ENCODE assay signal across 1 cellular context in genomic region chr5:38731461-38731860, GRCh38.
TF ChIP-seq lines count a peak whose summit lies in the region.

No MANE protein-coding gene starts in this region.

TF ChIP-seq in A549, 52 proteins besides CTCF, POLR2A, EP300 and RAD21:
- no peak for TF ChIP-seq HOXB13 (CRISPR knock-in tag; IDR thresholded peaks at IDR 0.05; ENCODE audit: low read depth)
- TF ChIP-seq ZSCAN20 (CRISPR knock-in tag; IDR thresholded peaks at IDR 0.05) = no peak
- no peak for TF ChIP-seq FOSB (CRISPR knock-in tag; IDR thresholded peaks at IDR 0.05)
- peak; percentile 85 for TF ChIP-seq MAFK (IDR thresholded peaks at IDR 0.05; ENCODE audit: partially characterized antibody)
- TF ChIP-seq PBX3 (IDR thresholded peaks at IDR 0.05) = no peak
- TF ChIP-seq CHD4 (IDR thresholded peaks at IDR 0.05; ENCODE audit: borderline replicate concordance) = no peak
- no peak for TF ChIP-seq KDM1A (IDR thresholded peaks at IDR 0.05; ENCODE audit: low read depth)
- TF ChIP-seq SMC3 (IDR thresholded peaks at IDR 0.05) = no peak
- no peak for TF ChIP-seq CBX2 (IDR thresholded peaks at IDR 0.05; ENCODE audit: borderline replicate concordance, low read depth)
TF ChIP-seq in A549: peak in this region for 1.
